8 cellular contexts compared by ENCODE assay signal in genomic region chr5:115309751-115310370, GRCh38. TPM values are rescaled to one million over a fixed set of nuclear protein-coding genes. Genes with fewer than 3 reads are reported as not detected.
DNase-seq lines count a peak whose midpoint lies in the region; ATAC-seq, FAIRE-seq and TF ChIP-seq lines count a peak whose summit lies in the region.

No MANE protein-coding gene starts in this region.

- no peak overlapping the region for H3K4me3 Mint-ChIP-seq in glutamatergic neuron (ENCODE audit: unreplicated experiment)
- H3K4me3 Mint-ChIP-seq in activated CD4-positive, alpha-beta T cell treated with anti-CD3 and anti-CD28 coated beads, Interleukin-2, amount 10 ng/mL, durations not matched to agents 24 days and 14 days: no peak overlapping the region

- no peak for ATAC-seq in HG02852 (IDR thresholded peaks at IDR 0.05; ENCODE audit: unreplicated experiment)

- H3K27me3 Mint-ChIP-seq in glutamatergic neuron (ENCODE audit: unreplicated experiment): no peaks in the 10 kb centered on the region
- H3K27me3 Mint-ChIP-seq in activated CD4-positive, alpha-beta T cell treated with anti-CD3 and anti-CD28 coated beads, Interleukin-2, amount 10 ng/mL, durations not matched to agents 24 days and 14 days: peaks cover 45% of the 10 kb centered on the region

- DNase-seq in DMS79 treated with DMSO at 0.1 percent for 48 hours (lab: John Stamatoyannopoulos, UW) (peak; percentile 9), DMS79 (lab: John Stamatoyannopoulos, UW) (no peak), Kasumi-1 (lab: John Stamatoyannopoulos, UW) (peak; percentile 59 to 69), glutamatergic neuron (no peak), superior temporal gyrus (ENCODE audit: extremely low spot score) (peak; percentile 81)
- no peak for DNase-seq in activated CD4-positive, alpha-beta T cell treated with anti-CD3 and anti-CD28 coated beads, Interleukin-2, amount 10 ng/mL, durations not matched to agents 24 days and 14 days

- H3K27ac Mint-ChIP-seq in glutamatergic neuron (ENCODE audit: unreplicated experiment): no peak overlapping the region
- H3K27ac Mint-ChIP-seq in activated CD4-positive, alpha-beta T cell treated with anti-CD3 and anti-CD28 coated beads, Interleukin-2, amount 10 ng/mL, durations not matched to agents 24 days and 14 days: no peak overlapping the region

- H3K9me3 Mint-ChIP-seq in glutamatergic neuron (ENCODE audit: unreplicated experiment): no peaks in the 10 kb centered on the region
- no peaks in the 10 kb centered on the region for H3K9me3 Mint-ChIP-seq in activated CD4-positive, alpha-beta T cell treated with anti-CD3 and anti-CD28 coated beads, Interleukin-2, amount 10 ng/mL, durations not matched to agents 24 days and 14 days

- peak; percentile 90 for FAIRE-seq in TTC549 (lab: Jason Lieb, UNC)

- H3K4me1 Mint-ChIP-seq in glutamatergic neuron (ENCODE audit: low read depth, unreplicated experiment): no peaks in the 10 kb centered on the region
- H3K4me1 Mint-ChIP-seq in activated CD4-positive, alpha-beta T cell treated with anti-CD3 and anti-CD28 coated beads, Interleukin-2, amount 10 ng/mL, durations not matched to agents 24 days and 14 days: no peaks in the 10 kb centered on the region

- no peaks in the 10 kb centered on the region for H3K36me3 Mint-ChIP-seq in glutamatergic neuron (ENCODE audit: unreplicated experiment)
- no peaks in the 10 kb centered on the region for H3K36me3 Mint-ChIP-seq in activated CD4-positive, alpha-beta T cell treated with anti-CD3 and anti-CD28 coated beads, Interleukin-2, amount 10 ng/mL, durations not matched to agents 24 days and 14 days (ENCODE audit: low read depth)

- intact Hi-C loops in activated CD4-positive, alpha-beta T cell treated with anti-CD3 and anti-CD28 coated beads, Interleukin-2, amount 10 ng/mL, durations not matched to agents 24 days and 14 days (cut with micrococcal nuclease): loop anchor here (1.0 to 5.0 kb wide), 4 partner anchors 264 to 757 kb away; no protein-coding TSS in a partner anchor

- TF ChIP-seq CTCF in glutamatergic neuron (IDR thresholded peaks at IDR 0.05; ENCODE audit: partially characterized antibody, unreplicated experiment): peak; percentile 65

RNA-seq across cellular contexts. Expression of gene CCDC112, which starts 13.4 kb away (rescaled TPM):
- 53.7 TPM for total RNA-seq in glutamatergic neuron (ENCODE audit: unreplicated experiment)
- 0.31 and 0.49 TPM in 2 replicates for total RNA-seq in activated CD4-positive, alpha-beta T cell treated with anti-CD3 and anti-CD28 coated beads, Interleukin-2, amount 10 ng/mL, durations not matched to agents 24 days and 14 days

RNA-seq across cellular contexts. Expression of gene PGGT1B, which starts 47.2 kb away (rescaled TPM):
- 22.4 TPM for total RNA-seq in glutamatergic neuron (ENCODE audit: unreplicated experiment)
- 37.9 and 42.0 TPM in 2 replicates for total RNA-seq in activated CD4-positive, alpha-beta T cell treated with anti-CD3 and anti-CD28 coated beads, Interleukin-2, amount 10 ng/mL, durations not matched to agents 24 days and 14 days

Comparison
In these comparisons a context has a peak if more than half of its experiments do, and no peak if none do; other contexts are left out.
1. DNase-seq: peak in DMS79 treated with DMSO at 0.1 percent for 48 hours (single experiment), Kasumi-1 (2 of 2) and superior temporal gyrus (single experiment); none in DMS79 (single experiment), glutamatergic neuron (single experiment) and activated CD4-positive, alpha-beta T cell treated with anti-CD3 and anti-CD28 coated beads, Interleukin-2, amount 10 ng/mL, durations not matched to agents 24 days and 14 days (single experiment).
2. RNA of gene CCDC112, which starts 13.4 kb away (total RNA-seq): 53.7 TPM in glutamatergic neuron (single experiment); 0.31 to 0.49 TPM in activated CD4-positive, alpha-beta T cell treated with anti-CD3 and anti-CD28 coated beads, Interleukin-2, amount 10 ng/mL, durations not matched to agents 24 days and 14 days; every median in the first group is over 10 times any median in the second.